Comparison of ENCODE assay signal across 28 cellular contexts in the genomic region with DNA sequence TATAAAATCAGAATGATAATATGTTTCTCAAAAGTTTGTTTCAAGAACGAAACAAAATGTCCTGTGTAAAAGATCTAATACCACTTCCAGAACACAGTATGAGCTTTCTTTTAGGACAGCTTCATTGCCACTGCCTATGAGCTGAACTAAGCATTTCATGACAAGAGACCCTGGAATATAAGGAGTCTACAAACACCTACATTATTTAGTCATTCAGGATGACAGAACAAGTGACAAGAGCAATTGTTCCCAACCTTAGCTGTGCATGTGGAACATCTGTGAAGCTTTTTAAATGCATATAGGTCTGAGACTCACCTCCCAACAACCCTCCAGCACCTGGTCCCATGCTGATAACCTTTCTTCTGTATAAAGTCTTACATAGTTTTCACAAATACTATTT.
"Had no signal": no experiment of that assay in that cellular context is flagged by ENCODE, and none has a peak within 500 bp of the region (broad histone marks: within the 10 kb centered on the region; RNA-seq: fewer than 3 reads in every experiment).

No MANE protein-coding gene starts in this region.

- H3K4me1 Mint-ChIP-seq: immature natural killer cell; natural killer cell; nephron progenitor cell; stimulated activated naive B cell treated with anti-CD40 and anti-IgM and Interleukin-4, amounts not matched to agents 10 μg/mL and 1 μg/mL and 100 μg/mL, for 72 hours had no signal

- DNase-seq: immature natural killer cell; kidney; left colon; left lung; lower lobe of right lung; mammary epithelial cell; mesenchymal stem cell; natural killer cell; nephron progenitor cell; ovary; retina; right cardiac atrium; stimulated activated CD4-positive, alpha-beta T cell treated with anti-CD3 and anti-CD28 coated beads, Interleukin-12 subunit alpha, Interleukin-12 subunit beta, amount 100 ng/mL, for 4 hours; stimulated activated CD4-positive, alpha-beta T cell treated with anti-CD3 and anti-CD28 coated beads, Interleukin-15, amount 100 ng/mL, for 24 hours; stimulated activated CD4-positive, alpha-beta T cell treated with anti-CD3 and anti-CD28 coated beads, Interleukin-2, amount 100 ng/mL, for 24 hours; stimulated activated CD4-positive, alpha-beta T cell treated with anti-CD3 and anti-CD28 coated beads, Interleukin-4, amount 100 ng/mL, for 1 hour; stimulated activated naive B cell treated with anti-CD40 and anti-IgM and Interleukin-4, amounts not matched to agents 10 μg/mL and 1 μg/mL and 100 μg/mL, for 72 hours; stimulated activated naive CD8-positive, alpha-beta T cell treated with anti-CD3 and anti-CD28 coated beads, Interleukin-15, Interleukin-2, amounts not matched to agents 100 U/mL and 50 U/mL, for 24 hours; stomach; testis; thyroid gland; transverse colon; upper lobe of left lung had no signal

- ATAC-seq: left colon; left lung; lower lobe of right lung; natural killer cell; right cardiac atrium; sciatic nerve; stimulated activated naive B cell treated with anti-CD40 and anti-IgM and Interleukin-4, amounts not matched to agents 10 μg/mL and 1 μg/mL and 100 μg/mL, for 72 hours; stimulated activated naive CD8-positive, alpha-beta T cell treated with anti-CD3 and anti-CD28 coated beads, Interleukin-15, Interleukin-2, amounts not matched to agents 100 U/mL and 50 U/mL, for 24 hours had no signal

- H3K9me3 ChIP-seq: lower lobe of right lung, ovary, testis, thyroid gland, transverse colon, vagina had no signal

- H3K4me2 ChIP-seq: hepatocyte had no signal

- H3K27ac ChIP-seq: hepatocyte, left lung, lower lobe of right lung, ovary, skin epidermis, stomach, testis, thyroid gland, transverse colon, upper lobe of left lung, vagina had no signal

- H3K4me3 ChIP-seq: hepatocyte, left lung, lower lobe of right lung, ovary, skin epidermis, stomach, testis, thyroid gland, transverse colon, upper lobe of left lung, vagina had no signal

- H3K4me1 ChIP-seq: left lung, lower lobe of right lung, stomach, testis, thyroid gland, transverse colon, upper lobe of left lung, vagina had no signal

- H3K9me3 Mint-ChIP-seq: nephron progenitor cell had no signal

- H3K27me3 Mint-ChIP-seq: progenitor cell of endocrine pancreas; stimulated activated naive B cell treated with anti-CD40 and anti-IgM and Interleukin-4, amounts not matched to agents 10 μg/mL and 1 μg/mL and 100 μg/mL, for 72 hours had no signal

- H3K27ac Mint-ChIP-seq: immature natural killer cell; natural killer cell; nephron progenitor cell; progenitor cell of endocrine pancreas; stimulated activated naive B cell treated with anti-CD40 and anti-IgM and Interleukin-4, amounts not matched to agents 10 μg/mL and 1 μg/mL and 100 μg/mL, for 72 hours had no signal

- H3K4me3 Mint-ChIP-seq: immature natural killer cell; natural killer cell; nephron progenitor cell; stimulated activated naive B cell treated with anti-CD40 and anti-IgM and Interleukin-4, amounts not matched to agents 10 μg/mL and 1 μg/mL and 100 μg/mL, for 72 hours had no signal

- H2AFZ ChIP-seq: hepatocyte had no signal

- H3K27me3 ChIP-seq: hepatocyte, left lung, stomach, testis, thyroid gland, transverse colon, upper lobe of left lung, vagina had no signal

- H3K36me3 Mint-ChIP-seq: immature natural killer cell; stimulated activated naive B cell treated with anti-CD40 and anti-IgM and Interleukin-4, amounts not matched to agents 10 μg/mL and 1 μg/mL and 100 μg/mL, for 72 hours had no signal

- H3K79me2 ChIP-seq: hepatocyte had no signal

- H3K36me3 ChIP-seq: left lung, lower lobe of right lung, ovary, stomach, thyroid gland, transverse colon, upper lobe of left lung, vagina had no signal
